Comparison of ENCODE assay signal across 18 cellular contexts in the genomic region with DNA sequence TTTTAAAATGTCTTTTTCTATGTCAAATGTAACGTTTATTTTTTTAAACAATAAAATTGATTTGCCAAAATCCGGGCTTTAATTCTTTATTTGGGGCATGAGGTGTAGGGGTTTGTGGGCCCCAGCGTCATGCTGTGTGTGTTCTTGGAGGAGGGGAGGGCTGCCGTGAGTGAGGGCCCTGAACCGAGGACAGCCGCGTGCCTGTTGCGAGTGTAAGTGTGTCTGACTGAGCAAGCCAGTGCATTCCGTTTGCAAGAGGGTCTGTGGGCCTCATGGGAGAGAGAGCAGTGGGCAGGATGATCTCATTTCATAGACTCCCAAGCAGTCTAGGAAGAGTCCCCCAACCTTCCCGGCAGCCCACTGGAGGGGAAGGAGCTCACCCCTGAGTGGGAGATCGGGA. TPM values are rescaled to one million over a fixed set of nuclear protein-coding genes. Genes with fewer than 3 reads are reported as not detected.
DNase-seq lines count a peak whose midpoint lies in the region; ATAC-seq, FAIRE-seq and TF ChIP-seq lines count a peak whose summit lies in the region.
"Had no signal": no experiment of that assay in that cellular context is flagged by ENCODE, and none has a peak within 500 bp of the region (broad histone marks: within the 10 kb centered on the region; RNA-seq: fewer than 3 reads in every experiment).

No MANE protein-coding gene starts in this region.

- FAIRE-seq in H1 (lab: Jason Lieb, UNC): no peak
- FAIRE-seq in H54 (lab: Jason Lieb, UNC): no peak
- FAIRE-seq: A549, GM19239, K562 had no signal

- no peak for TF ChIP-seq EP300 in H1 (IDR thresholded peaks at IDR 0.05; ENCODE audit: borderline replicate concordance in 1 of 2, low read depth in 2 of 2, low read length in 2 of 2)

- TF ChIP-seq CTCF in natural killer cell (IDR thresholded peaks at IDR 0.05) (no peak), H1 (IDR thresholded peaks at IDR 0.05; ENCODE audit: control extremely low read depth in 1 of 3, insufficient read depth in 1 of 3, low read depth in 1 of 3, low read length in 3 of 3) (no peak), neural progenitor cell (IDR thresholded peaks at IDR 0.05) (no peak)

- POLR2A ChIA-PET in H1 (lab: Charles Lee; ENCODE audit: partially characterized antibody): no interaction called here

- H3K36me3 ChIP-seq in H1 (ENCODE audit: control insufficient read depth in 2 of 4, insufficient read depth in 4 of 4, low read length in 3 of 4): no peaks in the 10 kb centered on the region
- no peaks in the 10 kb centered on the region for H3K36me3 ChIP-seq in neural progenitor cell

- H2AK5ac ChIP-seq in H1 (ENCODE audit: low read depth, low read length): no peak overlapping the region

- TF ChIP-seq RAD21 in H1 (IDR thresholded peaks at IDR 0.05 in 1 of 2, conservative IDR thresholded peaks at IDR 0.05 in 1 of 2; ENCODE audit: low read depth in 2 of 2, low read length in 2 of 2): no peak

- H3K9me3 ChIP-seq in H1 (ENCODE audit: insufficient read depth in 2 of 2, low read depth in 1 of 2, low read length in 1 of 2): no peaks in the 10 kb centered on the region
- H3K9me3 ChIP-seq in neural progenitor cell (ENCODE audit: low read depth): no peaks in the 10 kb centered on the region
- H3K9me3 ChIP-seq: A549 had no signal

- H3K4me3 ChIP-seq in H1 (ENCODE audit: extremely low read depth in 1 of 4, insufficient read depth in 2 of 4, low read depth in 3 of 4, low read length in 4 of 4) (no peak overlapping the region), neural progenitor cell (no peak overlapping the region)
- H3K4me3 ChIP-seq: A549, K562, PC-9 had no signal

- H2BK20ac ChIP-seq in H1 (ENCODE audit: low read length): no peak overlapping the region

- no peak overlapping the region for H3K56ac ChIP-seq in H1 (replicated peaks; ENCODE audit: insufficient read length, low read depth, low read length)

- H4K91ac ChIP-seq in H1 (replicated peaks; ENCODE audit: insufficient read length, low read length): no peak overlapping the region

- intact Hi-C loops in natural killer cell (cut with micrococcal nuclease): no loop called here

- H2AFZ ChIP-seq in H1 (ENCODE audit: low read length) (no peak overlapping the region), neural progenitor cell (replicated peaks) (no peak overlapping the region)
- H2AFZ ChIP-seq: PC-9 had no signal

- no peaks in the 10 kb centered on the region for H3K36me3 Mint-ChIP-seq in natural killer cell treated with Interleukin-12 subunit alpha and Interleukin-12 subunit beta and Interleukin-15 and Interleukin-18, amount 100 ng/mL, for 72 hours
- H3K36me3 Mint-ChIP-seq in natural killer cell: no peaks in the 10 kb centered on the region
- peaks cover 2% of the 10 kb centered on the region for H3K36me3 Mint-ChIP-seq in neural progenitor cell

- H3K4ac ChIP-seq in H1 (replicated peaks; ENCODE audit: insufficient read length, low read depth, low read length): no peak overlapping the region

- H3K4me3 Mint-ChIP-seq in natural killer cell treated with Interleukin-12 subunit alpha and Interleukin-12 subunit beta and Interleukin-15 and Interleukin-18, amount 100 ng/mL, for 72 hours: no peak overlapping the region
- no peak overlapping the region for H3K4me3 Mint-ChIP-seq in natural killer cell
- peak overlapping the region; percentile 38 for H3K4me3 Mint-ChIP-seq in neural progenitor cell
- H3K4me3 Mint-ChIP-seq: CD14-positive monocyte, H9 had no signal

- no peak overlapping the region for H3K27ac Mint-ChIP-seq in natural killer cell treated with Interleukin-12 subunit alpha and Interleukin-12 subunit beta and Interleukin-15 and Interleukin-18, amount 100 ng/mL, for 72 hours
- H3K27ac Mint-ChIP-seq in natural killer cell (no peak overlapping the region), neural progenitor cell (peak overlapping the region; percentile 70)
- H3K27ac Mint-ChIP-seq: CD14-positive monocyte, H9 had no signal

- no peak overlapping the region for H2BK120ac ChIP-seq in H1 (replicated peaks; ENCODE audit: low read depth, low read length)

- H3K27ac ChIP-seq in H1 (ENCODE audit: low read depth, low read length) (no peak overlapping the region), neural progenitor cell (no peak overlapping the region)
- H3K27ac ChIP-seq: PC-9 had no signal

- H4K20me1 ChIP-seq in H1 (replicated peaks in 1 of 2; ENCODE audit: control insufficient read depth in 1 of 2, insufficient read depth in 2 of 2, low read length in 2 of 2): no peaks in the 10 kb centered on the region
- no peaks in the 10 kb centered on the region for H4K20me1 ChIP-seq in neural progenitor cell (ENCODE audit: low read depth)

- no peaks in the 10 kb centered on the region for H3K27me3 Mint-ChIP-seq in natural killer cell treated with Interleukin-12 subunit alpha and Interleukin-12 subunit beta and Interleukin-15 and Interleukin-18, amount 100 ng/mL, for 72 hours
- H3K27me3 Mint-ChIP-seq in natural killer cell (ENCODE audit: low read depth in 2 of 2) (no peaks in the 10 kb centered on the region), neural progenitor cell (ENCODE audit: insufficient read depth, low read depth) (peaks cover 9% of the 10 kb centered on the region)

- WGBS in H1 (ENCODE audit: extremely low coverage in 1 of 2, insufficient coverage in 1 of 2, insufficient read length in 1 of 2, insufficient replicate concordance in 2 of 2, low coverage in 1 of 2, low lambda C conversion rate in 2 of 2, missing lambda C conversion rate in 1 of 2), 2 experiments: 72% methylated on average over 11 of the region's 11 CpGs; no CpG with 5 or more reads in 1 of the 2 experiments

- no peak overlapping the region for H2BK15ac ChIP-seq in H1 (ENCODE audit: low read length)

- ATAC-seq in natural killer cell treated with Interleukin-12 subunit alpha and Interleukin-12 subunit beta and Interleukin-15 and Interleukin-18, amount 100 ng/mL, for 72 hours: no peak
- ATAC-seq in natural killer cell (no peak), HG02981 (IDR thresholded peaks at IDR 0.05; ENCODE audit: unreplicated experiment) (no peak)
- ATAC-seq: A549, K562 had no signal

- DNase-seq in natural killer cell treated with Interleukin-12 subunit alpha and Interleukin-12 subunit beta and Interleukin-15 and Interleukin-18, amount 100 ng/mL, for 72 hours (ENCODE audit: low spot score): peak; percentile 40
- DNase-seq in natural killer cell (no peak), H1 (ENCODE audit: low read depth in 1 of 2, low spot score in 2 of 2) (no peak), neural progenitor cell (ENCODE audit: low spot score) (no peak), H54 (ENCODE audit: insufficient read length, low spot score) (no peak)
- DNase-seq in activated CD4-positive, alpha-beta T cell treated with anti-CD3 and anti-CD28 coated beads for 1 hour: no peak
- DNase-seq in activated naive CD4-positive, alpha-beta T cell (lab: John Stamatoyannopoulos, UW): no peak
- DNase-seq: EL, H9, NCI-H1417 treated with DMSO at 0.1 percent for 48 hours, NCI-H1930, NCI-H774 had no signal

- H3F3A ChIP-seq in neural progenitor cell (ENCODE audit: low read depth): peaks cover 6% of the 10 kb centered on the region

- H3K4me1 ChIP-seq in H1 (replicated peaks in 1 of 4; ENCODE audit: control insufficient read depth in 3 of 4, insufficient read depth in 4 of 4, low read length in 3 of 4) (peaks cover 0 to 4% (median 3%) of the 10 kb centered on the region in 4 experiments; a peak in 5 of 7 replicates), neural progenitor cell (peaks cover 13% of the 10 kb centered on the region)

- H3K23me2 ChIP-seq in H1 (ENCODE audit: low read depth, low read length): no peaks in the 10 kb centered on the region

- H3K18ac ChIP-seq in H1 (ENCODE audit: extremely low read depth, low read length): no peak overlapping the region

- no peak overlapping the region for H2BK5ac ChIP-seq in H1 (ENCODE audit: low read depth, low read length)

- 0 out of 2 replicates have a peak overlapping the region, but pooled peaks have one; percentile 11 for H2BK12ac ChIP-seq in H1 (ENCODE audit: low read depth, low read length)

- no peak overlapping the region for H3K9ac ChIP-seq in H1 (replicated peaks in 1 of 4; ENCODE audit: extremely low read depth in 1 of 4, low read depth in 3 of 4, low read length in 3 of 4)
- no peak overlapping the region for H3K9ac ChIP-seq in neural progenitor cell

- H3K23ac ChIP-seq in H1 (ENCODE audit: insufficient read length): no peak overlapping the region

- H3K79me2 ChIP-seq in H1 (ENCODE audit: control insufficient read depth in 1 of 2, insufficient read depth in 2 of 2, low read length in 2 of 2): no peaks in the 10 kb centered on the region
- no peaks in the 10 kb centered on the region for H3K79me2 ChIP-seq in neural progenitor cell (ENCODE audit: low read depth)

- CTCF ChIA-PET in H1 (lab: Charles Lee; ENCODE audit: partially characterized antibody): interaction anchor here (0.6 to 7.8 kb wide), 4 partner anchors 10 to 219 kb away, joined by 3 to 61 read pairs (median 12); no protein-coding TSS in a partner anchor

- H3K27me3 ChIP-seq in H1 (replicated peaks in 1 of 4; ENCODE audit: control insufficient read depth in 3 of 4, extremely low read depth in 1 of 4, insufficient read depth in 3 of 4, low read length in 3 of 4) (no peaks in the 10 kb centered on the region; a peak in 2 of 7 replicates), neural progenitor cell (no peaks in the 10 kb centered on the region)

- H3K9me3 Mint-ChIP-seq in natural killer cell treated with Interleukin-12 subunit alpha and Interleukin-12 subunit beta and Interleukin-15 and Interleukin-18, amount 100 ng/mL, for 72 hours: no peaks in the 10 kb centered on the region
- H3K9me3 Mint-ChIP-seq in natural killer cell (no peaks in the 10 kb centered on the region), neural progenitor cell (no peaks in the 10 kb centered on the region)
- H3K9me3 Mint-ChIP-seq: H9 had no signal

- H3K4me2 ChIP-seq in H1 (ENCODE audit: insufficient read depth in 1 of 2, low read depth in 2 of 2, low read length in 2 of 2): no peak overlapping the region
- H3K4me2 ChIP-seq in neural progenitor cell: no peak overlapping the region
- H3K4me2 ChIP-seq: A549, PC-9 had no signal

- TF ChIP-seq POLR2A in H1 (IDR thresholded peaks at IDR 0.05; ENCODE audit: control extremely low read depth in 1 of 2, low read depth in 2 of 2, low read length in 2 of 2): no peak
- no peak for TF ChIP-seq POLR2A in H54 (IDR thresholded peaks at IDR 0.05; ENCODE audit: low read depth, low read length)

- no peak overlapping the region for H4K5ac ChIP-seq in H1 (ENCODE audit: insufficient read length, low read depth, low read length)

- H3K79me1 ChIP-seq in H1 (ENCODE audit: low read depth, low read length): no peaks in the 10 kb centered on the region

- no peak overlapping the region for H4K8ac ChIP-seq in H1 (ENCODE audit: extremely low read depth, insufficient read depth, low read length)

- no peak overlapping the region for H3K14ac ChIP-seq in H1 (ENCODE audit: insufficient read length)

- peaks cover 15 to 18% of the 10 kb centered on the region in 2 donors for H3K4me1 Mint-ChIP-seq in natural killer cell treated with Interleukin-12 subunit alpha and Interleukin-12 subunit beta and Interleukin-15 and Interleukin-18, amount 100 ng/mL, for 72 hours (ENCODE audit: low read depth in 2 of 2)
- H3K4me1 Mint-ChIP-seq in natural killer cell (peaks cover 14 to 20% of the 10 kb centered on the region in 2 donors), neural progenitor cell (peaks cover 47% of the 10 kb centered on the region)

RNA-seq across cellular contexts. Expression of a gene that starts 21.4 kb away (rescaled TPM):
- 1 to 10 TPM in 1 of 2 donors, under 1 TPM in 1; 0.78 to 1.4 TPM for total RNA-seq in natural killer cell treated with Interleukin-12 subunit alpha and Interleukin-12 subunit beta and Interleukin-15 and Interleukin-18, amount 100 ng/mL, for 72 hours
- total RNA-seq in natural killer cell (1 to 10 TPM in 2 of 3 donors, under 1 TPM in 1; 0.82 to 3.0 (median 1.5) TPM), neural progenitor cell (ENCODE audit: low replicate concordance) (2.8 and 7.1 TPM in 2 replicates)
- 4.0 and 5.3 TPM in 2 replicates for total RNA-seq in H1 (2021; fragmentation: NEBNext Ultra II Directional; extraction: Animal tissue kit (Norgen Biotek cat#: 25700))
- 6.4 and 8.2 TPM in 2 replicates for polyA plus RNA-seq in H1 (2011; rRNA removed)
- 5.0 TPM for polyA plus RNA-seq in H1 (2011; cell fraction: cytosol; rRNA removed)
- 5.0 TPM for polyA plus RNA-seq in H1 (2011; cell fraction: nucleus; rRNA removed)
- 3.3 to 5.5 TPM (median 4.1 TPM) in 4 replicates for polyA plus RNA-seq in H1 (2012, experiment 1 of 2)
- 4.3 TPM for polyA plus RNA-seq in H1 (2012, experiment 2 of 2)
- polyA plus RNA-seq in H1 (2013, experiment 1 of 2): 2.6 TPM
- polyA plus RNA-seq in H1 (2013, experiment 2 of 2): 2.9 TPM
- 5.3 and 7.5 TPM in 2 replicates for polyA minus RNA-seq in H1 (2011; rRNA and poly(A)+ RNA removed)
- 4.0 TPM for polyA minus RNA-seq in H1 (2011; cell fraction: cytosol; rRNA and poly(A)+ RNA removed)
- 2.9 TPM for polyA minus RNA-seq in H1 (2011; cell fraction: nucleus; rRNA and poly(A)+ RNA removed)

RNA-seq across cellular contexts. Expression of a gene that starts 36.7 kb away (rescaled TPM):
- total RNA-seq in natural killer cell treated with Interleukin-12 subunit alpha and Interleukin-12 subunit beta and Interleukin-15 and Interleukin-18, amount 100 ng/mL, for 72 hours: 10 to 100 TPM; 14.1 to 15.1 TPM
- total RNA-seq in natural killer cell: 10 to 100 TPM; 24.3 to 37.1 (median 31.2) TPM
- 3.8 and 4.0 TPM in 2 replicates for total RNA-seq in H1 (2021; fragmentation: NEBNext Ultra II Directional; extraction: Animal tissue kit (Norgen Biotek cat#: 25700))
- 3.6 and 5.0 TPM in 2 replicates for polyA plus RNA-seq in H1 (2011; rRNA removed)
- polyA plus RNA-seq in H1 (2011; cell fraction: cytosol; rRNA removed): 3.7 TPM
- polyA plus RNA-seq in H1 (2011; cell fraction: nucleus; rRNA removed): 6.8 TPM
- polyA plus RNA-seq in H1 (2012, experiment 1 of 2): 3.3 to 5.0 TPM (median 3.8 TPM) in 4 replicates
- 3.4 TPM for polyA plus RNA-seq in H1 (2012, experiment 2 of 2)
- polyA plus RNA-seq in H1 (2013, experiment 1 of 2): 5.8 TPM
- polyA plus RNA-seq in H1 (2013, experiment 2 of 2): 4.7 TPM
- polyA minus RNA-seq in H1 (2011; rRNA and poly(A)+ RNA removed): 3.8 and 3.9 TPM in 2 replicates
- polyA minus RNA-seq in H1 (2011; cell fraction: cytosol; rRNA and poly(A)+ RNA removed): 3.4 TPM
- polyA minus RNA-seq in H1 (2011; cell fraction: nucleus; rRNA and poly(A)+ RNA removed): 3.4 TPM
- total RNA-seq in neural progenitor cell (ENCODE audit: low replicate concordance): 6.0 and 15.2 TPM in 2 replicates
